ENCODE assay signal across 8 cellular contexts in the genomic region with DNA sequence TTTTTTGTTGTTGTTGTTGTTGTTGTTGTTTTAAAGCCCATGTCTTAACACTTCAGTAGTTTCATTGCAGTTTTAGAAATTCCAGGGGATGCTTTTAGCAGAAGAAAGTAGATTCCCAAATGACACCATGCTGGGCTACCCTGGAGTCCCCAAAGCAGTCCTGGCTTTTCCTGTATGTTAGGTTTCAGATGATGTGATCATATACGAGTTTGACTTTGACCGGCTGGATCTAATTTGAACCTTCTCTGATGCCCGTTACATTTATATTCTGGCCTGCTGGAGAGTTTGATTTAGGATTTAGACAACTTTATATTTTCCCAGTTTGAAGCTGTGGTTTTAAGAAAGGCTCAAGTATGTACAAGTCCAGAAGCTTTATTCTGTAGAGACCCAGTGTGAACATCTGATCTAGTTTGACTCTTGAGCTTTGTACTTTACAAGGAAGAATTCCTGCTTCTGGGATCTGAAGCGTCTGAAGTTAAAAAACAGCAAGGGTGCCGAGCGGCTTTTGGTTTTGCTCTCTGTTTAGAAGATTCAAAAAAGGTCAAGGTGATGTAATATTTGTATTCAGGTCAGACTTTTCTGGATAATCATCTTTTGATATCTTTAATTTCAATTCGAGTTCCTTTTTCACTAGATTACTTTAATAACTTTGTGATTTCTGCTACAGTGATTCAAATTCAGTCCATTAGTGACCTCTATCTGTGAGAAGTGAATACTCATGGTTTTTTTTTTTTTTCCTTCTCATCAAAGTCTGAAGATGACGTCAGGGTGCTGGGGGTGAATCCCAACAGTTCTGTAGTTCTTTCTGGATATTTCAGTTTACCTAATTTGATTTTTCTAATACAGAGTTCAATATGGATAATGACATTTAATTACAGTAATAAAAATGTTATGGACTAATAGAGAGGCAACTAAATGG. TPM values are rescaled to one million over a fixed set of nuclear protein-coding genes. Genes with fewer than 3 reads are reported as not detected.
DNase-seq lines count a peak whose midpoint lies in the region; ATAC-seq and TF ChIP-seq lines count a peak whose summit lies in the region.

No MANE protein-coding gene starts in this region.

- intact Hi-C loops in psoas muscle (cut with DNase I) (loop anchor here (5.0 to 10.0 kb wide), 4 partner anchors 36 to 1531 kb away; no protein-coding TSS in a partner anchor), posterior vena cava (cut with DNase I) (no loop called here)
- intact Hi-C loops in activated CD8-positive, alpha-beta T cell treated with anti-CD3 and anti-CD28 coated beads for 36 hours (cut with micrococcal nuclease), result no loop called here

- H3K9me3 Mint-ChIP-seq in activated CD8-positive, alpha-beta T cell treated with anti-CD3 and anti-CD28 coated beads for 36 hours, result no peaks in the 10 kb centered on the region

- no peaks in the 10 kb centered on the region for H4K20me1 ChIP-seq in OCI-LY3 (ENCODE audit: insufficient read depth, low read length)
- H4K20me1 ChIP-seq in fibroblast of lung (ENCODE audit: control insufficient read depth, extremely low read depth, insufficient read depth, low read length), result no peaks in the 10 kb centered on the region

- H3K4me2 ChIP-seq in OCI-LY3 (ENCODE audit: low read length), result no peak overlapping the region
- peak overlapping the region; percentile 80 for H3K4me2 ChIP-seq in fibroblast of lung (ENCODE audit: extremely low read depth, insufficient read depth, low read length)

- H3K79me2 ChIP-seq in OCI-LY3 (ENCODE audit: low read length) (no peaks in the 10 kb centered on the region), fibroblast of lung (ENCODE audit: control insufficient read depth, insufficient read depth, low read length) (peaks cover 8% of the 10 kb centered on the region)

- no peaks in the 10 kb centered on the region for H3K36me3 ChIP-seq in ES-I3 (ENCODE audit: insufficient read depth, low read length)
- no peaks in the 10 kb centered on the region for H3K36me3 ChIP-seq in OCI-LY3 (replicated peaks; ENCODE audit: low read depth, low read length)
- H3K36me3 ChIP-seq in fibroblast of lung (ENCODE audit: control insufficient read depth, insufficient read depth, low read length), result no peaks in the 10 kb centered on the region
- H3K36me3 ChIP-seq in psoas muscle (ENCODE audit: insufficient read depth in 1 of 2, low read depth in 1 of 2), result no peaks in the 10 kb centered on the region

- no peak for ATAC-seq in psoas muscle
- ATAC-seq in activated CD8-positive, alpha-beta T cell treated with anti-CD3 and anti-CD28 coated beads for 36 hours, result no peak

- H3K27ac Mint-ChIP-seq in activated CD8-positive, alpha-beta T cell treated with anti-CD3 and anti-CD28 coated beads for 36 hours, result no peak overlapping the region

- H3K4me1 ChIP-seq in ES-I3 (ENCODE audit: insufficient read depth, low read length) (peaks cover 12% of the 10 kb centered on the region; the same call in 1 of the 2 replicates), OCI-LY3 (ENCODE audit: low read length) (no peaks in the 10 kb centered on the region), fibroblast of lung (ENCODE audit: control insufficient read depth, extremely low read depth, insufficient read depth, low read length) (peaks cover 3% of the 10 kb centered on the region), psoas muscle (no peaks in the 10 kb centered on the region)

- no peak overlapping the region for H3K4me3 Mint-ChIP-seq in activated CD8-positive, alpha-beta T cell treated with anti-CD3 and anti-CD28 coated beads for 36 hours

- CTCF ChIA-PET in activated CD8-positive, alpha-beta T cell treated with anti-CD3 and anti-CD28 coated beads for 36 hours (lab: Charles Lee), result interaction anchor here (1.1 kb wide), 1 partner anchor 10 kb away, joined by 3 read pairs; no protein-coding TSS in a partner anchor

- peak; percentile 59 to 76 for DNase-seq in fibroblast of lung (ENCODE audit: low read depth in 2 of 2)
- no peak for DNase-seq in psoas muscle
- DNase-seq in posterior vena cava (ENCODE audit: low spot score), result no peak
- DNase-seq in activated T-cell treated with anti-CD3 and anti-CD28 coated beads, Interleukin-2, amount 50 U/mL, for 48 hours, result no peak
- DNase-seq in NOMO-1 treated with dmso at 0.1 percent for 144 hours (lab: John Stamatoyannopoulos, UW; ENCODE audit: unreplicated experiment), result no peak
- no peak for DNase-seq in activated CD8-positive, alpha-beta T cell treated with anti-CD3 and anti-CD28 coated beads for 36 hours

- H3K4me3 ChIP-seq in OCI-LY3 (ENCODE audit: low read length), result no peak overlapping the region
- H3K4me3 ChIP-seq in fibroblast of lung (replicated peaks in 1 of 4; ENCODE audit: control extremely low read depth in 1 of 4, insufficient read depth in 1 of 4, low read depth in 3 of 4, low read length in 4 of 4), result peak overlapping the region; percentile 2 to 88 (median 74)
- peak overlapping the region; percentile 77 for H3K4me3 ChIP-seq in psoas muscle

- no peak overlapping the region for H2AFZ ChIP-seq in OCI-LY3 (ENCODE audit: low read depth, low read length)
- H2AFZ ChIP-seq in fibroblast of lung (ENCODE audit: low read length), result no peak overlapping the region

- no peaks in the 10 kb centered on the region for H3K27me3 ChIP-seq in OCI-LY3 (ENCODE audit: low read depth, low read length)
- no peaks in the 10 kb centered on the region for H3K27me3 ChIP-seq in fibroblast of lung (ENCODE audit: control insufficient read depth, insufficient read depth, low read length)
- H3K27me3 ChIP-seq in psoas muscle (ENCODE audit: insufficient read depth in 3 of 3, low read length in 2 of 3), result peaks cover 0 to 29% (median 2%) of the 10 kb centered on the region in 3 donors

- 22 to 37% (median 29%) methylated on average over 8 of the region's 8 CpGs for WGBS in psoas muscle, 3 donors

- TF ChIP-seq CTCF in OCI-LY3 (IDR thresholded peaks at IDR 0.05; ENCODE audit: low read depth, low read length), result peak; percentile 52
- TF ChIP-seq CTCF in fibroblast of lung (conservative IDR thresholded peaks at IDR 0.05 in 1 of 2, IDR thresholded peaks at IDR 0.05 in 1 of 2; ENCODE audit: low read depth in 1 of 2, low read length in 2 of 2), result peak; percentile 31 to 51
- peak; percentile 39 for TF ChIP-seq CTCF in psoas muscle (IDR thresholded peaks at IDR 0.05)
- no peak for TF ChIP-seq CTCF in activated CD8-positive, alpha-beta T cell treated with anti-CD3 and anti-CD28 coated beads for 36 hours (IDR thresholded peaks at IDR 0.05)

- H3K9me3 ChIP-seq in ES-I3 (ENCODE audit: control insufficient read depth, insufficient read depth, low read length), result no peaks in the 10 kb centered on the region
- peaks cover 6% of the 10 kb centered on the region; the same call in 1 of the 2 replicates for H3K9me3 ChIP-seq in OCI-LY3 (ENCODE audit: insufficient read depth, low read length)
- H3K9me3 ChIP-seq in fibroblast of lung (ENCODE audit: control insufficient read depth, insufficient read depth, low read depth, low read length), result no peaks in the 10 kb centered on the region
- H3K9me3 ChIP-seq in psoas muscle, result no peaks in the 10 kb centered on the region

- POLR2A ChIA-PET in activated CD8-positive, alpha-beta T cell treated with anti-CD3 and anti-CD28 coated beads for 36 hours (lab: Charles Lee), result no interaction called here

- H3K27me3 Mint-ChIP-seq in activated CD8-positive, alpha-beta T cell treated with anti-CD3 and anti-CD28 coated beads for 36 hours, result peaks cover 43% of the 10 kb centered on the region

- peak overlapping the region; percentile 71; the same call in 1 of the 2 replicates for H3K9ac ChIP-seq in ES-I3 (ENCODE audit: low read depth, low read length)
- no peak overlapping the region for H3K9ac ChIP-seq in OCI-LY3 (ENCODE audit: low read length)
- H3K9ac ChIP-seq in fibroblast of lung (ENCODE audit: insufficient read depth, low read length), result no peak overlapping the region

- no peak overlapping the region for H3K27ac ChIP-seq in OCI-LY3 (ENCODE audit: low read length)
- H3K27ac ChIP-seq in fibroblast of lung (ENCODE audit: insufficient read depth, low read length), result no peak overlapping the region
- peak overlapping the region; percentile 83 for H3K27ac ChIP-seq in psoas muscle

- H3K4me1 Mint-ChIP-seq in activated CD8-positive, alpha-beta T cell treated with anti-CD3 and anti-CD28 coated beads for 36 hours (ENCODE audit: low read depth), result peaks cover 10% of the 10 kb centered on the region

- no peaks in the 10 kb centered on the region for H3K36me3 Mint-ChIP-seq in activated CD8-positive, alpha-beta T cell treated with anti-CD3 and anti-CD28 coated beads for 36 hours (ENCODE audit: low read depth)

RNA-seq across cellular contexts. Expression of gene FLRT2, which starts 6.2 kb away (rescaled TPM):
- total RNA-seq in fibroblast of lung, result 14.5 and 22.9 TPM in 2 replicates
- 4.6 and 10.5 TPM in 2 replicates for polyA plus RNA-seq in fibroblast of lung
- polyA plus RNA-seq in fibroblast of lung (2012), result 6.0 and 12.6 TPM in 2 replicates
- polyA minus RNA-seq in fibroblast of lung (ENCODE audit: low replicate concordance), result 7.9 and 24.5 TPM in 2 replicates
- 10 to 100 TPM in 1 of 4 donors, 1 to 10 TPM in 3; 2.4 to 10.2 (median 7.0) TPM for total RNA-seq in psoas muscle
- polyA plus RNA-seq in psoas muscle, result 1 to 10 TPM; 1.3 to 2.4 (median 1.5) TPM
- total RNA-seq in posterior vena cava, result 10 to 100 TPM; 16.1 to 59.6 TPM
- total RNA-seq in activated CD8-positive, alpha-beta T cell treated with anti-CD3 and anti-CD28 coated beads for 36 hours, result not detected

Comparison
In these comparisons a context has a peak if more than half of its experiments do, and no peak if none do; other contexts are left out.
1. DNase-seq: peak in fibroblast of lung (2 of 2); none in psoas muscle (0 of 2), posterior vena cava (single experiment), activated T-cell treated with anti-CD3 and anti-CD28 coated beads, Interleukin-2, amount 50 U/mL, for 48 hours (0 of 2), NOMO-1 treated with dmso at 0.1 percent for 144 hours (single experiment) and activated CD8-positive, alpha-beta T cell treated with anti-CD3 and anti-CD28 coated beads for 36 hours (single experiment).
2. intact Hi-C loops: an anchor here in psoas muscle (5.0 to 10.0 kb wide); none called in posterior vena cava and activated CD8-positive, alpha-beta T cell treated with anti-CD3 and anti-CD28 coated beads for 36 hours.